1 cellular context compared by ENCODE assay signal in the genomic region with DNA sequence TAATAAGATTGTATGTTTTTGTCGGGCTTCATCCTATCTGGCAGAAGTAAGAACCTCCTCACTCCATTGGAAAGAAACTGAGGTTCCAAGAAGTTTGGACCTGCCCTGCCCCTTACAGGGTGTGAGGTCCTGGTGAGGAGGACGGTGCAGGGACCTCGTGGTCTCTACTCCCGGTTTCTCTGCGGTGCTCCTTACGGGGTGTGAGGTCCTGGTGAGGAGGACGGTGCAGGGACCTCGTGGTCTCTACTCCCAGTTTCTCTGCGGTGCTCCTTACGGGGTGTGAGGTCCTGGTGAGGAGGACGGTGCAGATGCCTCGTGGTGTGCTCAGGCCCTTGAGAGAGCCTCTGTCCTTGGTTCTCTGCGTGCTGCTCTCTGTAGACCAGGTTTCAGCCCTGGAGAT.
TF ChIP-seq lines count a peak whose summit lies in the region.

No MANE protein-coding gene starts in this region.

TF ChIP-seq in A549, 52 proteins besides CTCF, POLR2A, EP300 and RAD21 (continued from another document):
- TF ChIP-seq NFE2L2 (conservative IDR thresholded peaks at IDR 0.05; ENCODE audit: low read length): no peak
